Comparison of ENCODE assay signal across 26 cellular contexts in genomic region chr14:23862513-23862912, GRCh38.
"Had no signal": no experiment of that assay in that cellular context is flagged by ENCODE, and none has a peak within 500 bp of the region (broad histone marks: within the 10 kb centered on the region; RNA-seq: fewer than 3 reads in every experiment).

No MANE protein-coding gene starts in this region.

- H3K9me3 ChIP-seq: esophagus muscularis mucosa, gastrocnemius medialis had no signal

- H3K27me3 Mint-ChIP-seq: dendritic cell treated with granulocyte-macrophage colony-stimulating factor and Interleukin-4, amounts not matched to agents 40 ng/mL and 50 ng/mL, for 4 days had no signal

- H3K36me3 Mint-ChIP-seq: activated naive CD4-positive, alpha-beta T cell treated with anti-CD3 and anti-CD28 coated beads, Interleukin-2, amount 10 ng/mL, durations not matched to agents 7 days and 5 days; activated naive CD4-positive, alpha-beta T cell treated with anti-CD3 and anti-CD28 coated beads, Interleukin-2, amount 50 U/mL, for 72 hours; activated naive CD8-positive, alpha-beta T cell treated with anti-CD3 and anti-CD28 coated beads, Interleukin-2, amount 10 ng/mL, durations not matched to agents 7 days and 5 days had no signal

- H3K27ac Mint-ChIP-seq: activated CD4-positive, alpha-beta memory T cell treated with anti-CD3 and anti-CD28 coated beads, Interleukin-2, amount 10 ng/mL, durations not matched to agents 7 days and 5 days; activated CD4-positive, alpha-beta T cell treated with anti-CD3 and anti-CD28 coated beads, Interleukin-2, amount 10 ng/mL, durations not matched to agents 7 days and 5 days; activated naive CD4-positive, alpha-beta T cell treated with anti-CD3 and anti-CD28 coated beads, Interleukin-2, amount 10 ng/mL, durations not matched to agents 7 days and 5 days; activated naive CD8-positive, alpha-beta T cell treated with anti-CD3 and anti-CD28 coated beads, Interleukin-2, amount 10 ng/mL, durations not matched to agents 7 days and 5 days; activated T-cell treated with anti-CD3 and anti-CD28 coated beads, Interleukin-2, amount 50 U/mL, for 24 hours; activated T-cell treated with anti-CD3 and anti-CD28 coated beads, Interleukin-2, amount 50 U/mL, for 72 hours; dendritic cell treated with granulocyte-macrophage colony-stimulating factor and Interleukin-4, amounts not matched to agents 40 ng/mL and 50 ng/mL, for 4 days had no signal

- H3K4me1 ChIP-seq: foreskin keratinocyte, gastrocnemius medialis had no signal

- H3K4me3 Mint-ChIP-seq: activated CD4-positive, alpha-beta memory T cell treated with anti-CD3 and anti-CD28 coated beads, Interleukin-2, amount 10 ng/mL, durations not matched to agents 7 days and 5 days; activated CD4-positive, alpha-beta T cell treated with anti-CD3 and anti-CD28 coated beads, Interleukin-2, amount 10 ng/mL, durations not matched to agents 7 days and 5 days; activated naive CD4-positive, alpha-beta T cell treated with anti-CD3 and anti-CD28 coated beads, Interleukin-2, amount 10 ng/mL, durations not matched to agents 7 days and 5 days; activated naive CD8-positive, alpha-beta T cell treated with anti-CD3 and anti-CD28 coated beads, Interleukin-2, amount 10 ng/mL, durations not matched to agents 7 days and 5 days; activated T-cell treated with anti-CD3 and anti-CD28 coated beads, Interleukin-2, amount 50 U/mL, for 24 hours; activated T-cell treated with anti-CD3 and anti-CD28 coated beads, Interleukin-2, amount 50 U/mL, for 72 hours; central memory CD8-positive, alpha-beta T cell; dendritic cell treated with granulocyte-macrophage colony-stimulating factor and Interleukin-4, amounts not matched to agents 40 ng/mL and 50 ng/mL, for 4 days had no signal

- DNase-seq: activated CD4-positive, alpha-beta memory T cell treated with anti-CD3 and anti-CD28 coated beads, Interleukin-2, amount 10 ng/mL, durations not matched to agents 7 days and 5 days; activated CD4-positive, alpha-beta T cell treated with anti-CD3 and anti-CD28 coated beads for 1 hour; activated CD4-positive, alpha-beta T cell treated with anti-CD3 and anti-CD28 coated beads for 4 hours; activated CD4-positive, alpha-beta T cell treated with anti-CD3 and anti-CD28 coated beads, Interleukin-2, amount 10 ng/mL, durations not matched to agents 7 days and 5 days; activated CD4-positive, alpha-beta T cell treated with anti-CD3 and anti-CD28 coated beads, Interleukin-2, amount 50 U/mL, for 4 hours; activated CD8-positive, alpha-beta memory T cell treated with anti-CD3 and anti-CD28 coated beads, Interleukin-2, amount 50 U/mL, for 48 hours; activated gamma-delta T cell; activated naive CD4-positive, alpha-beta T cell; activated naive CD4-positive, alpha-beta T cell treated with anti-CD3 and anti-CD28 coated beads, Interleukin-2, amount 10 ng/mL, durations not matched to agents 7 days and 5 days; activated naive CD8-positive, alpha-beta T cell treated with anti-CD3 and anti-CD28 coated beads, Interleukin-2, amount 10 ng/mL, durations not matched to agents 7 days and 5 days; activated T-cell treated with anti-CD3 and anti-CD28 coated beads for 4 hours; activated T-cell treated with anti-CD3 and anti-CD28 coated beads, Interleukin-2, amount 50 U/mL, for 24 hours; activated T-cell treated with anti-CD3 and anti-CD28 coated beads, Interleukin-2, amount 50 U/mL, for 72 hours; anterior cingulate cortex; brain microvascular endothelial cell; dorsolateral prefrontal cortex; effector memory CD4-positive, alpha-beta T cell; erythroblast; foreskin keratinocyte; gastrocnemius medialis; T-helper 2 cell had no signal

- H3K36me3 ChIP-seq: brain microvascular endothelial cell, esophagus muscularis mucosa, gastrocnemius medialis had no signal

- ATAC-seq: activated naive CD4-positive, alpha-beta T cell treated with anti-CD3 and anti-CD28 coated beads, Interleukin-2, amount 50 U/mL, for 72 hours; activated T-cell treated with anti-CD3 and anti-CD28 coated beads, Interleukin-2, amount 50 U/mL, for 72 hours; foreskin keratinocyte; gastrocnemius medialis had no signal

- H3K4me1 Mint-ChIP-seq: activated CD4-positive, alpha-beta memory T cell treated with anti-CD3 and anti-CD28 coated beads, Interleukin-2, amount 10 ng/mL, durations not matched to agents 7 days and 5 days; activated CD4-positive, alpha-beta T cell treated with anti-CD3 and anti-CD28 coated beads, Interleukin-2, amount 10 ng/mL, durations not matched to agents 7 days and 5 days; activated naive CD4-positive, alpha-beta T cell treated with anti-CD3 and anti-CD28 coated beads, Interleukin-2, amount 10 ng/mL, durations not matched to agents 7 days and 5 days; activated naive CD8-positive, alpha-beta T cell treated with anti-CD3 and anti-CD28 coated beads, Interleukin-2, amount 10 ng/mL, durations not matched to agents 7 days and 5 days; central memory CD8-positive, alpha-beta T cell had no signal

- H3K9me3 Mint-ChIP-seq: activated CD4-positive, alpha-beta memory T cell treated with anti-CD3 and anti-CD28 coated beads, Interleukin-2, amount 10 ng/mL, durations not matched to agents 7 days and 5 days; activated CD4-positive, alpha-beta T cell treated with anti-CD3 and anti-CD28 coated beads, Interleukin-2, amount 10 ng/mL, durations not matched to agents 7 days and 5 days; activated naive CD4-positive, alpha-beta T cell treated with anti-CD3 and anti-CD28 coated beads, Interleukin-2, amount 10 ng/mL, durations not matched to agents 7 days and 5 days; activated naive CD4-positive, alpha-beta T cell treated with anti-CD3 and anti-CD28 coated beads, Interleukin-2, amount 50 U/mL, for 72 hours; activated naive CD8-positive, alpha-beta T cell treated with anti-CD3 and anti-CD28 coated beads, Interleukin-2, amount 10 ng/mL, durations not matched to agents 7 days and 5 days; activated T-cell treated with anti-CD3 and anti-CD28 coated beads, Interleukin-2, amount 50 U/mL, for 24 hours; activated T-cell treated with anti-CD3 and anti-CD28 coated beads, Interleukin-2, amount 50 U/mL, for 72 hours; central memory CD8-positive, alpha-beta T cell; dendritic cell treated with granulocyte-macrophage colony-stimulating factor and Interleukin-4, amounts not matched to agents 40 ng/mL and 50 ng/mL, for 4 days had no signal

- H3K27ac ChIP-seq: brain microvascular endothelial cell, coronary artery, dorsolateral prefrontal cortex, esophagus muscularis mucosa, foreskin keratinocyte, gastrocnemius medialis had no signal

- H3K27me3 ChIP-seq: brain microvascular endothelial cell, esophagus muscularis mucosa, gastrocnemius medialis had no signal

- H3K4me3 ChIP-seq: coronary artery, dorsolateral prefrontal cortex, esophagus muscularis mucosa, gastrocnemius medialis had no signal
